In the genomic region with DNA sequence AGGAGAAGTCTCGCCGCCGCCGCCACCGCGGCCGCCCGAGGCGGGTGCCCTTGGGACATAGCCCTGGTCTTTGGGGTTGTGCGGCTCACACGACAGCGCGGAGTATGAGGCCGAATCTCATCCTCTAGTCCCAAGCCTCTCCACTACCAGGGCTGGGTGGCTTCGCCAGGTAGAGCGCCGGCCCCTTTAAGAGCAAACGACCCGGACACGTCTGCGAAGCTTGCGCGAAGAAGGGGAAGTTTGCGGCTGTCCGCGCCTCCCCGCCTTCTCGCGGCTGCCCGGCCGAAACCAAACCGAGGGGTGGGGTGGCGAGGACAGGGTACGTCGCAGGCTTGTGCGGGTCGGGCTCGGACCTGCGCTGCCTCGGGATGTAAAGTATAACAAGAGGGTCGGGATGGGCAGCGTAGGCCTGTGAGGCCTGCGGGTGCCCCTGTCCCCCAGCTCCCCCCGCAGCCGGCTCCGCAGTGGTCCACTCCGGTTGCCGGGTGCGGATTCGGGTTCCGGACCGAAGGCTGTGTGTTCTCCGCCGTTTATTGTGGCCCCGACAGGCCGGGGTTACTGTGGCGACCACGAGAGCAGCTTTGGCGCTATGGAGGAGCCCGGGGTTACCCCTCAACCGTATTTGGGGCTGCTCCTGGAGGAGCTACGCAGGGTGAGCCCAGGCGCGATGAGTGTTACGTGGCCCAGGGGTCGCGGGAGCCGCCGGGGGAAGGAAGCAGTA, we compare ENCODE assay signal across 8 cellular contexts. TPM values are rescaled to one million over a fixed set of nuclear protein-coding genes. Genes with fewer than 3 reads are reported as not detected.
DNase-seq lines count a peak whose midpoint lies in the region; ATAC-seq and FAIRE-seq lines count a peak whose summit lies in the region.

No MANE protein-coding gene starts in this region.

- peak; percentile 69 for FAIRE-seq in HTR-8/SVneo (lab: Jason Lieb, UNC)

- no peaks in the 10 kb centered on the region for H3K27me3 ChIP-seq in esophagus (ENCODE audit: control insufficient read depth in 1 of 2, insufficient read depth in 2 of 2, low read length in 2 of 2)
- no peaks in the 10 kb centered on the region for H3K27me3 ChIP-seq in muscle layer of colon (ENCODE audit: control insufficient read depth in 1 of 2, insufficient read depth in 2 of 2, low read length in 2 of 2)

- 0% methylated on average over 69 of the region's 69 CpGs for WGBS in esophagus, 2 donors

- no peaks in the 10 kb centered on the region for H3K4me1 ChIP-seq in esophagus (ENCODE audit: control insufficient read depth in 2 of 2, insufficient read depth in 2 of 2, low read length in 1 of 2)
- peaks cover 22% of the 10 kb centered on the region for H3K4me1 ChIP-seq in muscle layer of colon (ENCODE audit: insufficient read depth, low read length)

- H3K36me3 ChIP-seq in esophagus (ENCODE audit: control insufficient read depth in 2 of 2, insufficient read depth in 2 of 2, low read length in 1 of 2) (no peaks in the 10 kb centered on the region), muscle layer of colon (ENCODE audit: insufficient read depth, low read length) (no peaks in the 10 kb centered on the region)

- H3K9me3 ChIP-seq in esophagus (ENCODE audit: control insufficient read depth in 2 of 2, insufficient read depth in 1 of 2, low read depth in 1 of 2, low read length in 1 of 2): no peaks in the 10 kb centered on the region
- no peaks in the 10 kb centered on the region for H3K9me3 ChIP-seq in muscle layer of colon (ENCODE audit: low read length)

- peak overlapping the region; percentile 87 for H3K9ac ChIP-seq in muscle layer of colon (ENCODE audit: low read length)

- H3K27ac ChIP-seq in esophagus (ENCODE audit: low read depth in 2 of 2, low read length in 1 of 2) (peak overlapping the region; percentile 96 to 97), muscle layer of colon (ENCODE audit: low read depth, low read length) (peak overlapping the region; percentile 92)

- peak overlapping the region; percentile 74 to 89 for H3K4me3 ChIP-seq in esophagus (ENCODE audit: low read depth in 1 of 2, low read length in 2 of 2)
- peak overlapping the region; percentile 67 to 95 for H3K4me3 ChIP-seq in muscle layer of colon (ENCODE audit: low read depth in 1 of 2, low read length in 2 of 2)

- DNase-seq in DMS 273 treated with DMSO at 0.1 percent for 48 hours (lab: John Stamatoyannopoulos, UW): peak; percentile 58
- DNase-seq in HTR-8/SVneo (ENCODE audit: insufficient read length, low spot score): peak; percentile 64
- peak; percentile 65 for DNase-seq in OCI-M2 (lab: John Stamatoyannopoulos, UW; ENCODE audit: unreplicated experiment)
- peak; percentile 80 for DNase-seq in activated T-cell treated with anti-CD3 and anti-CD28 coated beads, Interleukin-2, amount 50 U/mL, for 1 hour
- peak; percentile 53 for DNase-seq in stimulated activated CD8-positive, alpha-beta memory T cell treated with anti-CD3 and anti-CD28 coated beads, Interleukin-7, amount 100 ng/mL, for 24 hours (ENCODE audit: low read depth)

- peak; percentile 79 for ATAC-seq in GM21381 (IDR thresholded peaks at IDR 0.05; ENCODE audit: unreplicated experiment)

RNA-seq across cellular contexts. Expression of gene MIA2, which starts 33.3 kb away (rescaled TPM):
- polyA plus RNA-seq in esophagus: 10 to 100 TPM; 26.2 to 32.1 TPM

Comparison
In these comparisons a context has a peak if more than half of its experiments do, and no peak if none do; other contexts are left out.
1. Peak in every context shown above with its lines: DNase-seq, ATAC-seq, H3K4me3 ChIP-seq and H3K27ac ChIP-seq.